ENCODE assay signal across 1 cellular context in genomic region chr14:104836171-104836935, GRCh38. TPM values are rescaled to one million over a fixed set of nuclear protein-coding genes. Genes with fewer than 3 reads are reported as not detected.
"Had no signal": no experiment of that assay in that cellular context is flagged by ENCODE, and none has a peak within 500 bp of the region (broad histone marks: within the 10 kb centered on the region; RNA-seq: fewer than 3 reads in every experiment).

No MANE protein-coding gene starts in this region.

RNA-seq across cellular contexts. Expression of gene ZBTB42, which starts 35.5 kb away (rescaled TPM):
- polyA plus RNA-seq: neural cell had no signal
